ENCODE assay signal across 13 cellular contexts in genomic region chr2:190693533-190694226, GRCh38.
DNase-seq lines count a peak whose midpoint lies in the region; ATAC-seq lines count a peak whose summit lies in the region.
"Had no signal": no experiment of that assay in that cellular context is flagged by ENCODE, and none has a peak within 500 bp of the region (broad histone marks: within the 10 kb centered on the region; RNA-seq: fewer than 3 reads in every experiment).

No MANE protein-coding gene starts in this region.

- ATAC-seq in GM18508 (IDR thresholded peaks at IDR 0.05; ENCODE audit: insufficient read depth, unreplicated experiment) (peak; percentile 64), GM19023 (IDR thresholded peaks at IDR 0.05; ENCODE audit: unreplicated experiment) (peak; percentile 80), HG02759 (IDR thresholded peaks at IDR 0.05; ENCODE audit: unreplicated experiment) (peak; percentile 89)
- ATAC-seq: PC-3, WTC11 had no signal

- peak; percentile 3 for DNase-seq in NCI-H446 treated with DMSO at 0.1 percent for 48 hours (lab: John Stamatoyannopoulos, UW)
- no peak for DNase-seq in NCI-H748 (lab: John Stamatoyannopoulos, UW; ENCODE audit: unreplicated experiment)
- no peak for DNase-seq in DMS153 (lab: John Stamatoyannopoulos, UW)
- no peak for DNase-seq in stimulated activated CD4-positive, alpha-beta T cell treated with anti-CD3 and anti-CD28 coated beads, Interleukin-4, amount 100 ng/mL, for 24 hours
- DNase-seq: activated T-cell treated with anti-CD3 and anti-CD28 coated beads, Interleukin-2, amount 50 U/mL, for 1 hour; amygdala; MM.1S; PC-3; spleen had no signal
